ENCODE assay signal across 8 cellular contexts in genomic region chr1:228088586-228089498, GRCh38. TPM values are rescaled to one million over a fixed set of nuclear protein-coding genes. Genes with fewer than 3 reads are reported as not detected.
DNase-seq lines count a peak whose midpoint lies in the region; ATAC-seq, FAIRE-seq and TF ChIP-seq lines count a peak whose summit lies in the region.

No MANE protein-coding gene starts in this region.

- FAIRE-seq in keratinocyte (lab: Jason Lieb, UNC), result no peak

- H3K79me2 ChIP-seq in keratinocyte (ENCODE audit: control insufficient read depth, insufficient read depth, low read length), result peaks cover 100% of the 10 kb centered on the region

- dilution Hi-C loops in keratinocyte (cut with MboI; ENCODE audit: extremely low pct_ligation_motif_present, low sequenced_read_pairs), result no loop called here

- H3K27ac ChIP-seq in keratinocyte (ENCODE audit: control insufficient read depth, insufficient read depth, low read length) (peak overlapping the region; percentile 55), upper lobe of right lung (peak overlapping the region; percentile 99), colonic mucosa (no peak overlapping the region)

- intact Hi-C loops in upper lobe of right lung (cut with DNase I) (no loop called here), colonic mucosa (cut with DNase I) (no loop called here)

- no peaks in the 10 kb centered on the region for H3K27me3 ChIP-seq in keratinocyte (ENCODE audit: control insufficient read depth, extremely low read depth, insufficient read depth, low read length)
- H3K27me3 ChIP-seq in upper lobe of right lung, result no peaks in the 10 kb centered on the region
- H3K27me3 ChIP-seq in colonic mucosa, result no peaks in the 10 kb centered on the region

- peaks cover 91% of the 10 kb centered on the region for H4K20me1 ChIP-seq in keratinocyte (ENCODE audit: control insufficient read depth, extremely low read depth, insufficient read depth, low read length)

- peaks cover 70% of the 10 kb centered on the region for H3K36me3 Mint-ChIP-seq in activated naive CD8-positive, alpha-beta T cell treated with anti-CD3 and anti-CD28 coated beads, Interleukin-2, amount 50 U/mL, for 24 hours (ENCODE audit: low read depth)

- DNase-seq in stimulated activated CD4-positive, alpha-beta T cell treated with anti-CD3 and anti-CD28 coated beads, Interleukin-1b, Interleukin-23, amount 100 ng/mL, for 48 hours, result peak; percentile 1
- no peak for DNase-seq in stimulated activated CD4-positive, alpha-beta T cell treated with anti-CD3 and anti-CD28 coated beads, Interleukin-4, amount 100 ng/mL, for 24 hours
- no peak for DNase-seq in activated naive CD8-positive, alpha-beta T cell treated with anti-CD3 and anti-CD28 coated beads, Interleukin-2, amount 50 U/mL, for 24 hours
- DNase-seq in keratinocyte (ENCODE audit: low read depth, low spot score) (no peak), upper lobe of right lung (peak; percentile 62), NCI-H128 (lab: John Stamatoyannopoulos, UW; ENCODE audit: unreplicated experiment) (no peak), colonic mucosa (no peak)

- H3K36me3 ChIP-seq in keratinocyte (ENCODE audit: control insufficient read depth in 2 of 2, extremely low read depth in 1 of 2, insufficient read depth in 2 of 2, low read length in 2 of 2), result peaks cover 12 to 51% of the 10 kb centered on the region in 2 experiments
- peaks cover 20% of the 10 kb centered on the region for H3K36me3 ChIP-seq in upper lobe of right lung
- H3K36me3 ChIP-seq in colonic mucosa, result no peaks in the 10 kb centered on the region

- H3K4me1 Mint-ChIP-seq in activated naive CD8-positive, alpha-beta T cell treated with anti-CD3 and anti-CD28 coated beads, Interleukin-2, amount 50 U/mL, for 24 hours, result peaks cover 87% of the 10 kb centered on the region

- no peaks in the 10 kb centered on the region for H3K9me3 Mint-ChIP-seq in activated naive CD8-positive, alpha-beta T cell treated with anti-CD3 and anti-CD28 coated beads, Interleukin-2, amount 50 U/mL, for 24 hours

- ATAC-seq in activated naive CD8-positive, alpha-beta T cell treated with anti-CD3 and anti-CD28 coated beads, Interleukin-2, amount 50 U/mL, for 24 hours, result no peak
- ATAC-seq in upper lobe of right lung, result peak; percentile 62
- no peak for ATAC-seq in HG03342 (IDR thresholded peaks at IDR 0.05; ENCODE audit: unreplicated experiment)

- H3K27me3 Mint-ChIP-seq in activated naive CD8-positive, alpha-beta T cell treated with anti-CD3 and anti-CD28 coated beads, Interleukin-2, amount 50 U/mL, for 24 hours, result no peaks in the 10 kb centered on the region

- H3K9ac ChIP-seq in keratinocyte (ENCODE audit: control insufficient read depth, extremely low read depth, insufficient read depth, low read length), result peak overlapping the region; percentile 23
- H3K9ac ChIP-seq in colonic mucosa (ENCODE audit: low read depth in 2 of 2, low read length in 2 of 2), result no peak overlapping the region

- no peak for TF ChIP-seq CTCF in keratinocyte (optimal IDR thresholded peaks at IDR 0.05 in 1 of 3, IDR thresholded peaks at IDR 0.05 in 1 of 3, conservative IDR thresholded peaks at IDR 0.05 in 1 of 3; ENCODE audit: extremely low read depth in 1 of 3, insufficient read depth in 2 of 3, low read length in 3 of 3)
- TF ChIP-seq CTCF in upper lobe of right lung (IDR thresholded peaks at IDR 0.05), result no peak
- no peak for TF ChIP-seq CTCF in colonic mucosa (IDR thresholded peaks at IDR 0.05)

- H2AFZ ChIP-seq in keratinocyte (ENCODE audit: control insufficient read depth, low read length), result no peak overlapping the region

- H3K4me2 ChIP-seq in keratinocyte (ENCODE audit: control insufficient read depth, extremely low read depth, insufficient read depth, low read depth, low read length), result peak overlapping the region; percentile 49

- no peak overlapping the region for H3K4me3 Mint-ChIP-seq in activated naive CD8-positive, alpha-beta T cell treated with anti-CD3 and anti-CD28 coated beads, Interleukin-2, amount 50 U/mL, for 24 hours

- H3K27ac Mint-ChIP-seq in activated naive CD8-positive, alpha-beta T cell treated with anti-CD3 and anti-CD28 coated beads, Interleukin-2, amount 50 U/mL, for 24 hours, result peak overlapping the region; percentile 80

- peaks cover 15% of the 10 kb centered on the region for H3K9me1 ChIP-seq in keratinocyte (ENCODE audit: control insufficient read depth, extremely low read depth, insufficient read depth, low read length)

- H3K9me3 ChIP-seq in keratinocyte (ENCODE audit: control insufficient read depth, low read depth, low read length), result no peaks in the 10 kb centered on the region
- no peaks in the 10 kb centered on the region for H3K9me3 ChIP-seq in upper lobe of right lung
- H3K9me3 ChIP-seq in colonic mucosa, result no peaks in the 10 kb centered on the region

- H3K4me1 ChIP-seq in keratinocyte (ENCODE audit: control insufficient read depth, extremely low read depth, insufficient read depth, low read length), result peaks cover 82% of the 10 kb centered on the region
- H3K4me1 ChIP-seq in upper lobe of right lung, result peaks cover 95% of the 10 kb centered on the region
- peaks cover 46% of the 10 kb centered on the region for H3K4me1 ChIP-seq in colonic mucosa

- H3K4me3 ChIP-seq in keratinocyte (ENCODE audit: control insufficient read depth in 2 of 3, extremely low read depth in 1 of 3, insufficient read depth in 2 of 3, low read depth in 1 of 3, low read length in 3 of 3) (no peak overlapping the region), upper lobe of right lung (peak overlapping the region; percentile 21), colonic mucosa (no peak overlapping the region)

RNA-seq across cellular contexts. Expression of gene ARF1, which starts 6.3 kb away (rescaled TPM):
- 295 to 451 TPM (median 325 TPM) in 3 replicates for polyA plus RNA-seq in keratinocyte
- polyA plus RNA-seq in keratinocyte (2011; ENCODE audit: low read depth), result 343 TPM
- polyA plus RNA-seq in keratinocyte (2011; cell fraction: cytosol; rRNA removed), result 346 and 552 TPM in 2 replicates
- polyA plus RNA-seq in keratinocyte (2011; cell fraction: nucleus; rRNA removed), result 224 and 326 TPM in 2 replicates
- 371 and 391 TPM in 2 replicates for polyA plus RNA-seq in keratinocyte (2012; ENCODE audit: low replicate concordance)
- polyA minus RNA-seq in keratinocyte, result 457 to 846 TPM (median 598 TPM) in 3 replicates
- 776 TPM for polyA minus RNA-seq in keratinocyte (2011; cell fraction: cytosol; rRNA and poly(A)+ RNA removed)
- polyA minus RNA-seq in keratinocyte (2011; cell fraction: nucleus; rRNA and poly(A)+ RNA removed), result 151 and 170 TPM in 2 replicates
- total RNA-seq in upper lobe of right lung (397 TPM), colonic mucosa (100 to 1,000 TPM; 522 to 586 TPM)

RNA-seq across cellular contexts. Expression of gene C1orf35, which starts 14.3 kb away (rescaled TPM):
- polyA plus RNA-seq in keratinocyte, result 8.2 to 11.9 TPM (median 10.0 TPM) in 3 replicates
- polyA plus RNA-seq in keratinocyte (2011; ENCODE audit: low read depth), result 8.0 TPM
- 4.4 and 10.2 TPM in 2 replicates for polyA plus RNA-seq in keratinocyte (2011; cell fraction: cytosol; rRNA removed)
- polyA plus RNA-seq in keratinocyte (2011; cell fraction: nucleus; rRNA removed), result 21.2 and 27.6 TPM in 2 replicates
- 12.5 and 16.4 TPM in 2 replicates for polyA plus RNA-seq in keratinocyte (2012; ENCODE audit: low replicate concordance)
- polyA minus RNA-seq in keratinocyte, result 0.99 to 7.7 TPM (median 1.2 TPM) in 3 replicates
- polyA minus RNA-seq in keratinocyte (2011; cell fraction: cytosol; rRNA and poly(A)+ RNA removed), result 7.7 TPM
- 2.4 and 2.8 TPM in 2 replicates for polyA minus RNA-seq in keratinocyte (2011; cell fraction: nucleus; rRNA and poly(A)+ RNA removed)
- 12.5 TPM for total RNA-seq in upper lobe of right lung
- 10 to 100 TPM; 14.9 to 26.4 TPM for total RNA-seq in colonic mucosa

RNA-seq across cellular contexts. Expression of gene MRPL55, which starts 20.3 kb away (rescaled TPM):
- polyA plus RNA-seq in keratinocyte, result 28.4 to 53.7 TPM (median 49.3 TPM) in 3 replicates
- polyA plus RNA-seq in keratinocyte (2011; ENCODE audit: low read depth), result 23.9 TPM
- 22.0 and 52.1 TPM in 2 replicates for polyA plus RNA-seq in keratinocyte (2011; cell fraction: cytosol; rRNA removed)
- polyA plus RNA-seq in keratinocyte (2011; cell fraction: nucleus; rRNA removed), result 47.4 and 62.3 TPM in 2 replicates
- 34.4 and 51.8 TPM in 2 replicates for polyA plus RNA-seq in keratinocyte (2012; ENCODE audit: low replicate concordance)
- 19.2 to 36.3 TPM (median 26.1 TPM) in 3 replicates for polyA minus RNA-seq in keratinocyte
- 48.9 TPM for polyA minus RNA-seq in keratinocyte (2011; cell fraction: cytosol; rRNA and poly(A)+ RNA removed)
- 9.9 and 18.3 TPM in 2 replicates for polyA minus RNA-seq in keratinocyte (2011; cell fraction: nucleus; rRNA and poly(A)+ RNA removed)
- total RNA-seq in upper lobe of right lung (39.9 TPM), colonic mucosa (10 to 100 TPM; 33.0 to 60.7 TPM)

RNA-seq across cellular contexts. Expression of gene GUK1, which starts 51.2 kb away (rescaled TPM):
- polyA plus RNA-seq in keratinocyte, result 412 to 877 TPM (median 450 TPM) in 3 replicates
- 259 TPM for polyA plus RNA-seq in keratinocyte (2011; ENCODE audit: low read depth)
- 279 and 743 TPM in 2 replicates for polyA plus RNA-seq in keratinocyte (2011; cell fraction: cytosol; rRNA removed)
- 254 and 303 TPM in 2 replicates for polyA plus RNA-seq in keratinocyte (2011; cell fraction: nucleus; rRNA removed)
- 421 and 447 TPM in 2 replicates for polyA plus RNA-seq in keratinocyte (2012; ENCODE audit: low replicate concordance)
- 198 to 329 TPM (median 216 TPM) in 3 replicates for polyA minus RNA-seq in keratinocyte
- polyA minus RNA-seq in keratinocyte (2011; cell fraction: cytosol; rRNA and poly(A)+ RNA removed), result 557 TPM
- 106 and 141 TPM in 2 replicates for polyA minus RNA-seq in keratinocyte (2011; cell fraction: nucleus; rRNA and poly(A)+ RNA removed)
- total RNA-seq in upper lobe of right lung (203 TPM), colonic mucosa (100 to 1,000 TPM; 178 to 221 TPM)

Comparison
In these comparisons a context has a peak if more than half of its experiments do, and no peak if none do; other contexts are left out.
1. DNase-seq: peak in stimulated activated CD4-positive, alpha-beta T cell treated with anti-CD3 and anti-CD28 coated beads, Interleukin-1b, Interleukin-23, amount 100 ng/mL, for 48 hours (single experiment) and upper lobe of right lung (single experiment); none in stimulated activated CD4-positive, alpha-beta T cell treated with anti-CD3 and anti-CD28 coated beads, Interleukin-4, amount 100 ng/mL, for 24 hours (single experiment), activated naive CD8-positive, alpha-beta T cell treated with anti-CD3 and anti-CD28 coated beads, Interleukin-2, amount 50 U/mL, for 24 hours (single experiment), keratinocyte (single experiment), NCI-H128 (single experiment) and colonic mucosa (single experiment).